ENCODE assay signal across 9 cellular contexts in genomic region chr19:49816616-49817015, GRCh38. TPM values are rescaled to one million over a fixed set of nuclear protein-coding genes. Genes with fewer than 3 reads are reported as not detected.
DNase-seq lines count a peak whose midpoint lies in the region; ATAC-seq and TF ChIP-seq lines count a peak whose summit lies in the region.
"Had no signal": no experiment of that assay in that cellular context is flagged by ENCODE, and none has a peak within 500 bp of the region (broad histone marks: within the 10 kb centered on the region; RNA-seq: fewer than 3 reads in every experiment).

No MANE protein-coding gene starts in this region.

- H3K27me3 ChIP-seq in CD8-positive, alpha-beta memory T cell (ENCODE audit: insufficient read depth, low read length, poor library complexity, severe bottlenecking) = no peaks in the 10 kb centered on the region
- H3K27me3 ChIP-seq in rectal smooth muscle tissue (ENCODE audit: control insufficient read depth, insufficient read depth, low read length) = no peaks in the 10 kb centered on the region

- no peaks in the 10 kb centered on the region for H3K9me3 Mint-ChIP-seq in CD8-positive, alpha-beta memory T cell

- POLR2A ChIA-PET in CD8-positive, alpha-beta memory T cell (lab: Charles Lee) = no interaction called here
- POLR2A ChIA-PET in RWPE1 (lab: Yijun Ruan, JAX; ENCODE audit: low non-redundant PET) = no interaction called here

- no peak overlapping the region for H3K4me3 Mint-ChIP-seq in CD8-positive, alpha-beta memory T cell

- H3K4me3 ChIP-seq in CD8-positive, alpha-beta memory T cell (ENCODE audit: low read length) = no peak overlapping the region
- H3K4me3 ChIP-seq in foreskin fibroblast (ENCODE audit: low read depth in 1 of 2, low read length in 2 of 2) (peak overlapping the region; percentile 87 to 96), rectal smooth muscle tissue (ENCODE audit: low read length) (no peak overlapping the region)

- H3K36me3 Mint-ChIP-seq in CD8-positive, alpha-beta memory T cell = peaks cover 0 to 33% (median 3%) of the 10 kb centered on the region in 3 donors

- TF ChIP-seq CTCF in RWPE1 (conservative IDR thresholded peaks at IDR 0.05; ENCODE audit: low read depth) (no peak), foreskin fibroblast (IDR thresholded peaks at IDR 0.05; ENCODE audit: low read depth, low read length) (no peak)

- peaks cover 36 to 62% (median 57%) of the 10 kb centered on the region in 3 donors for H3K4me1 Mint-ChIP-seq in CD8-positive, alpha-beta memory T cell

- H3K9ac ChIP-seq in rectal smooth muscle tissue (ENCODE audit: low read length) = no peak overlapping the region

- H3K4me1 ChIP-seq in CD8-positive, alpha-beta memory T cell (ENCODE audit: insufficient read depth, low read length) = peaks cover 38% of the 10 kb centered on the region
- H3K4me1 ChIP-seq in rectal smooth muscle tissue (ENCODE audit: control insufficient read depth, insufficient read depth, low read length) = peaks cover 3% of the 10 kb centered on the region

- no peaks in the 10 kb centered on the region for H3K36me3 ChIP-seq in CD8-positive, alpha-beta memory T cell (ENCODE audit: insufficient read depth, low read length)
- no peaks in the 10 kb centered on the region for H3K36me3 ChIP-seq in rectal smooth muscle tissue (ENCODE audit: control insufficient read depth, insufficient read depth, low read length)

- CTCF ChIA-PET in CD8-positive, alpha-beta memory T cell (lab: Charles Lee) = no interaction called here
- CTCF ChIA-PET in RWPE1 (lab: Yijun Ruan, JAX) = no interaction called here

- ATAC-seq in HG02610 (IDR thresholded peaks at IDR 0.05; ENCODE audit: unreplicated experiment) (no peak), HG02884 (IDR thresholded peaks at IDR 0.05; ENCODE audit: unreplicated experiment) (no peak)
- no peak for ATAC-seq in activated CD4-positive, CD25-positive, alpha-beta regulatory T cell treated with anti-CD3 and anti-CD28 coated beads, Interleukin-2, amount 50 U/mL, for 24 hours

- peak overlapping the region; percentile 99 for H3K27ac ChIP-seq in CD8-positive, alpha-beta memory T cell (ENCODE audit: low read depth, low read length)
- H3K27ac ChIP-seq in RWPE1 = peak overlapping the region; percentile 97
- H3K27ac ChIP-seq in rectal smooth muscle tissue (ENCODE audit: low read depth, low read length) = peak overlapping the region; percentile 95

- peak overlapping the region in 6 of 8 donors; percentile 26 to 100 (median 92) for H3K27ac Mint-ChIP-seq in CD8-positive, alpha-beta memory T cell

- no peaks in the 10 kb centered on the region for H3K9me3 ChIP-seq in CD8-positive, alpha-beta memory T cell (ENCODE audit: low read length)
- H3K9me3 ChIP-seq: mucosa of descending colon had no signal

- peaks cover 0 to 10% of the 10 kb centered on the region in 2 donors for H3K27me3 Mint-ChIP-seq in CD8-positive, alpha-beta memory T cell

- DNase-seq in CD8-positive, alpha-beta memory T cell = no peak
- DNase-seq in RWPE1 (ENCODE audit: low spot score) (no peak), foreskin fibroblast (no peak), cortex of kidney (lab: John Stamatoyannopoulos, UW) (no peak)

RNA-seq across cellular contexts. Expression of gene MED25, which starts 1.5 kb away (rescaled TPM):
- 10 to 100 TPM; 42.3 to 47.2 TPM for total RNA-seq in CD8-positive, alpha-beta memory T cell
- 23.7 TPM for polyA plus RNA-seq in CD8-positive, alpha-beta memory T cell

RNA-seq across cellular contexts. Expression of gene FUZ, which starts 3.5 kb away (rescaled TPM):
- total RNA-seq in CD8-positive, alpha-beta memory T cell = 10 to 100 TPM; 26.1 to 30.1 TPM
- 4.5 TPM for polyA plus RNA-seq in CD8-positive, alpha-beta memory T cell

RNA-seq across cellular contexts. Expression of gene PTOV1, which starts 34.3 kb away (rescaled TPM):
- total RNA-seq in CD8-positive, alpha-beta memory T cell = 10 to 100 TPM; 91.9 to 93.7 TPM
- polyA plus RNA-seq in CD8-positive, alpha-beta memory T cell = 47.7 TPM

RNA-seq across cellular contexts. Expression of gene AP2A1, which starts 49.8 kb away (rescaled TPM):
- total RNA-seq in CD8-positive, alpha-beta memory T cell = 10 to 100 TPM; 82.5 to 87.7 TPM
- 10.1 TPM for polyA plus RNA-seq in CD8-positive, alpha-beta memory T cell

RNA-seq across cellular contexts. Expression of gene PNKP, which starts 50.8 kb away (rescaled TPM):
- 10 to 100 TPM; 91.6 to 98.7 TPM for total RNA-seq in CD8-positive, alpha-beta memory T cell
- 28.4 TPM for polyA plus RNA-seq in CD8-positive, alpha-beta memory T cell

Comparison
In these comparisons a context has a peak if more than half of its experiments do, and no peak if none do; other contexts are left out.
1. H3K4me3 ChIP-seq: peak in foreskin fibroblast (2 of 2); none in CD8-positive, alpha-beta memory T cell (single experiment) and rectal smooth muscle tissue (single experiment).
2. Peak in every context shown above with its lines, with median percentiles within 50 percentile points of each other: H3K27ac ChIP-seq.